Comparison of ENCODE assay signal across 16 cellular contexts in genomic region chr1:22652881-22653316, GRCh38. TPM values are rescaled to one million over a fixed set of nuclear protein-coding genes. Genes with fewer than 3 reads are reported as not detected.
DNase-seq lines count a peak whose midpoint lies in the region; ATAC-seq and TF ChIP-seq lines count a peak whose summit lies in the region.
"Had no signal": no experiment of that assay in that cellular context is flagged by ENCODE, and none has a peak within 500 bp of the region (broad histone marks: within the 10 kb centered on the region; RNA-seq: fewer than 3 reads in every experiment).

Gene C1QB (plus strand): TSS chr1:22653236. CDS start chr1:22659463, 6,227 bp downstream.

- H3K9ac ChIP-seq in MM.1S (ENCODE audit: low read length), result no peak within 1 kb of the TSS

- H3K9me3 ChIP-seq in Peyer's patch (no peaks in the 10 kb centered on the region), heart left ventricle (no peaks in the 10 kb centered on the region), MM.1S (replicated peaks; ENCODE audit: insufficient read depth, low read length) (no peaks in the 10 kb centered on the region)

- TF ChIP-seq CTCF in Peyer's patch (IDR thresholded peaks at IDR 0.05) (no peak), heart left ventricle (IDR thresholded peaks at IDR 0.05) (no peak), subcutaneous adipose tissue (IDR thresholded peaks at IDR 0.05; ENCODE audit: low read depth) (no peak), MM.1S (IDR thresholded peaks at IDR 0.05; ENCODE audit: low read length) (no peak)

- peak; percentile 75 to 85 (median 83) for ATAC-seq in heart left ventricle
- ATAC-seq in GM19463 (IDR thresholded peaks at IDR 0.05; ENCODE audit: unreplicated experiment), result no peak
- ATAC-seq in HG03045 (IDR thresholded peaks at IDR 0.05; ENCODE audit: unreplicated experiment), result no peak
- ATAC-seq in GM21529 (IDR thresholded peaks at IDR 0.05; ENCODE audit: unreplicated experiment), result no peak

- H3K36me3 ChIP-seq in Peyer's patch (no peaks in the 10 kb centered on the region), heart left ventricle (peaks cover 0 to 9% (median 0%) of the 10 kb centered on the region in 9 donors), MM.1S (replicated peaks; ENCODE audit: insufficient read depth, low read length) (no peaks in the 10 kb centered on the region)

- H2AFZ ChIP-seq in MM.1S (ENCODE audit: low read length), result no peak within 1 kb of the TSS

- peak within 1 kb of the TSS in 2 of 4 donors; percentile 30 to 48 for H3K27ac ChIP-seq in Peyer's patch
- peak within 1 kb of the TSS in 3 of 12 donors; percentile 3 to 84 (median 28) for H3K27ac ChIP-seq in heart left ventricle
- H3K27ac ChIP-seq in MM.1S (ENCODE audit: low read length), result no peak within 1 kb of the TSS

- H3K27me3 ChIP-seq in Peyer's patch (no peaks in the 10 kb centered on the region), heart left ventricle (peaks cover 0 to 52% (median 5%) of the 10 kb centered on the region in 9 donors), MM.1S (replicated peaks; ENCODE audit: insufficient read depth, low read length) (peaks cover 100% of the 10 kb centered on the region)

- H3F3A ChIP-seq in MM.1S (ENCODE audit: insufficient read depth, low read length), result no peaks in the 10 kb centered on the region

- H3K4me3 ChIP-seq in Peyer's patch (peak within 1 kb of the TSS in 2 of 4 donors; percentile 20 to 25), heart left ventricle (peak within 1 kb of the TSS in 9 of 12 donors; percentile 4 to 63 (median 39)), MM.1S (ENCODE audit: low read length) (no peak within 1 kb of the TSS)

- DNase-seq in Peyer's patch (peak in 1 of 3 donors; percentile 55), heart left ventricle (peak; percentile 41 to 74 (median 68)), mucosa of gallbladder (ENCODE audit: low spot score) (peak; percentile 48), MM.1S (no peak)
- DNase-seq: activated naive CD4-positive, alpha-beta T cell treated with anti-CD3 and anti-CD28 coated beads, Interleukin-2, amount 50 U/mL, for 16 hours; cortex of kidney; DMS53; GOT3; NCI-H510A had no signal

- WGBS in heart left ventricle, 4 donors, result 56 to 75% (median 66%) methylated on average over 7 to 13 of the region's 13 CpGs

- no peaks in the 10 kb centered on the region for H3K4me1 ChIP-seq in Peyer's patch
- H3K4me1 ChIP-seq in heart left ventricle, result peaks cover 0 to 10% (median 0%) of the 10 kb centered on the region in 12 donors
- H3K4me1 ChIP-seq in MM.1S (ENCODE audit: low read length), result no peaks in the 10 kb centered on the region

- intact Hi-C loops in heart left ventricle (cut with DNase I), result no loop called here

- no peaks in the 10 kb centered on the region for H4K20me1 ChIP-seq in MM.1S (ENCODE audit: insufficient read depth, low read length)

- H3K4me2 ChIP-seq in MM.1S (ENCODE audit: low read depth, low read length), result no peak within 1 kb of the TSS

- no peaks in the 10 kb centered on the region for H3K79me2 ChIP-seq in MM.1S (ENCODE audit: low read length)

- no peak for TF ChIP-seq POLR2A in Peyer's patch (IDR thresholded peaks at IDR 0.05)
- no peak for TF ChIP-seq POLR2A in heart left ventricle (IDR thresholded peaks at IDR 0.05)

- H3K9me2 ChIP-seq in MM.1S (replicated peaks; ENCODE audit: insufficient read depth, low read length), result no peaks in the 10 kb centered on the region

RNA-seq across cellular contexts. Expression of gene C1QB, which starts in this region (rescaled TPM):
- 100 to 1,000 TPM in 2 of 4 donors, 10 to 100 TPM in 2; 54.3 to 107 (median 86.1) TPM for total RNA-seq in Peyer's patch
- total RNA-seq in heart left ventricle, result 100 to 1,000 TPM in 3 of 9 donors, 10 to 100 TPM in 6; 16.6 to 667 (median 81.4) TPM
- 10 to 100 TPM; 25.9 to 61.9 TPM for polyA plus RNA-seq in heart left ventricle
- 190 TPM for total RNA-seq in mucosa of gallbladder
- 1,000 to 10,000 TPM in 1 of 4 donors, 100 to 1,000 TPM in 3; 325 to 1,649 (median 667) TPM for total RNA-seq in subcutaneous adipose tissue
- total RNA-seq: activated CD8-positive, alpha-beta memory T cell treated with anti-CD3 and anti-CD28 coated beads for 36 hours; progenitor cell of endocrine pancreas had no signal
- polyA plus RNA-seq: keratinocyte had no signal

Comparison
In these comparisons a context has a peak if more than half of its experiments do, and no peak if none do; other contexts are left out.
1. ATAC-seq: peak in heart left ventricle (4 of 4); none in GM19463 (single experiment), HG03045 (single experiment) and GM21529 (single experiment).